ENCODE assay signal across 14 cellular contexts in the genomic region with DNA sequence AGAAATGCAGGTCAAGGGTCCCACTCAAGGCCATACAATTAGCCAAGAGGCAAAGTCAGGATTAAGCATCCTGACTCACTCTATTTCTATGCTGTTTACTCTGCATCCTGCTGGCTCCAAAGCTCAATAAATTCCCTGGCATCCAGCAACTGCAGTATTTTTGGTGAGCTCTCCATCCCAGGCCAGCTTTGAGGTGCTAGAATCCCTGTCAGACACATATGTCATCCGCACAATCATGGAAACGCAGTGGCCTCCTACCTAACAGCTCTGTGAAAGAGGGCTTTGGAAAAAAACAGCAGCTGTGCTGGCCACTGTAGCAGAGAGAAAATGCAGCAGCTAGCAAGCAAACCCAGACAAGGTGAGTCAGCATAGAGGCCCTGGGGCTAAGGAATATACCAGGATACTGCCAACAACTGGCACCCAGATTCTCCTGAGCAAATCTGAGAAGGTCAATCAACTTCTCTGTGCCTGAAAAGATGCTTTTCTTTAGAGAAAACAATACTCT. TPM values are rescaled to one million over a fixed set of nuclear protein-coding genes. Genes with fewer than 3 reads are reported as not detected.
A peak's percentile ranks its signal among the peaks of the same experiment; 100 is the strongest.
DNase-seq lines count a peak whose midpoint lies in the region; ATAC-seq and TF ChIP-seq lines count a peak whose summit lies in the region.
"Had no signal": no experiment of that assay in that cellular context is flagged by ENCODE, and none has a peak within 500 bp of the region (broad histone marks: within the 10 kb centered on the region; RNA-seq: fewer than 3 reads in every experiment).

No MANE protein-coding gene starts in this region.

- peak; percentile 75 for DNase-seq in EH (ENCODE audit: low read depth)
- peak; percentile 54 for DNase-seq in NCI-H226
- peak; percentile 37 for DNase-seq in cerebellum (ENCODE audit: low spot score)
- peak; percentile 78 for DNase-seq in mesendoderm
- DNase-seq in retina, result no peak
- DNase-seq in NCI-H526 treated with DMSO at 0.1 percent for 48 hours (lab: John Stamatoyannopoulos, UW), result no peak
- no peak for DNase-seq in GM10248 (ENCODE audit: extremely low spot score)
- DNase-seq: activated gamma-delta T cell treated with Interleukin-2 at 50 U/mL for 16 hours, DMS79 treated with DMSO at 0.1 percent for 48 hours, NCI-H1092 treated with DMSO at 0.1 percent for 48 hours, upper lobe of right lung had no signal

- TF ChIP-seq CTCF in GM10248 (IDR thresholded peaks at IDR 0.05; ENCODE audit: control extremely low read depth, extremely low read depth, low read depth, missing control alignments), result no peak

- no peak overlapping the region for H4K5ac ChIP-seq in mesendoderm (ENCODE audit: low read length)

- no peak overlapping the region for H3K56ac ChIP-seq in mesendoderm (ENCODE audit: low read length)

- H3K18ac ChIP-seq in mesendoderm (ENCODE audit: low read length), result no peak overlapping the region

- POLR2A ChIA-PET in GM10248 (lab: Yijun Ruan, JAX), result no interaction called here

- no peaks in the 10 kb centered on the region for H3K36me3 ChIP-seq in mesendoderm (ENCODE audit: control insufficient read depth, insufficient read depth, low read length)
- H3K36me3 ChIP-seq: prostate gland, upper lobe of right lung had no signal

- no peak overlapping the region for H3K23ac ChIP-seq in mesendoderm (ENCODE audit: low read length)

- H2BK5ac ChIP-seq in mesendoderm (ENCODE audit: low read length), result no peak overlapping the region

- no peak overlapping the region for H3K4ac ChIP-seq in mesendoderm (ENCODE audit: low read depth, low read length)

- no peaks in the 10 kb centered on the region for H3K4me1 ChIP-seq in mesendoderm (ENCODE audit: control insufficient read depth, low read depth, low read length)
- H3K4me1 ChIP-seq: prostate gland, upper lobe of right lung had no signal

- H3K27ac ChIP-seq in mesendoderm (ENCODE audit: low read depth, low read length), result peak overlapping the region; percentile 11
- H3K27ac ChIP-seq: prostate gland, upper lobe of right lung had no signal

- H2BK15ac ChIP-seq in mesendoderm (replicated peaks; ENCODE audit: low read depth), result no peak overlapping the region

- H3K79me1 ChIP-seq in mesendoderm (ENCODE audit: low read length), result no peaks in the 10 kb centered on the region

- no peak overlapping the region for H3K4me3 ChIP-seq in mesendoderm (ENCODE audit: low read length)
- H3K4me3 ChIP-seq: prostate gland, upper lobe of right lung had no signal

- CTCF ChIA-PET in GM10248 (lab: Yijun Ruan, JAX), result interaction anchor here (0.9 to 6.1 kb wide), 4 partner anchors 11 to 476 kb away, joined by 3 to 38 read pairs (median 8); no protein-coding TSS in a partner anchor

- H3K4me2 ChIP-seq in mesendoderm (ENCODE audit: low read length), result no peak overlapping the region

- no peak overlapping the region for H2BK120ac ChIP-seq in mesendoderm (ENCODE audit: low read depth, low read length)

- H4K8ac ChIP-seq in mesendoderm (ENCODE audit: low read depth, low read length), result no peak overlapping the region

- ATAC-seq in HG02642 (IDR thresholded peaks at IDR 0.05; ENCODE audit: poor library complexity, unreplicated experiment), result no peak
- ATAC-seq: upper lobe of right lung, WTC11 had no signal

- no CpG with 5 or more reads among the region's 2 CpGs for WGBS in mesendoderm (ENCODE audit: extremely low coverage, insufficient coverage, low lambda C conversion rate)

- no peaks in the 10 kb centered on the region for H3K27me3 ChIP-seq in mesendoderm (ENCODE audit: insufficient read depth, low read length, poor library complexity)
- H3K27me3 ChIP-seq: upper lobe of right lung had no signal

- no peaks in the 10 kb centered on the region for H3K79me2 ChIP-seq in mesendoderm (ENCODE audit: control insufficient read depth, insufficient read depth, low read length)

- H3K9ac ChIP-seq in mesendoderm (ENCODE audit: low read length), result no peak overlapping the region

- no peak overlapping the region for H2AK5ac ChIP-seq in mesendoderm (ENCODE audit: low read length)

RNA-seq across cellular contexts. Expression of a gene that starts 58.4 kb away (rescaled TPM):
- total RNA-seq in cerebellum, result 3.5 TPM
- 6.2 TPM for polyA plus RNA-seq in mesendoderm (2013, experiment 1 of 2)
- 6.5 TPM for polyA plus RNA-seq in mesendoderm (2013, experiment 2 of 2)

Comparison
In these comparisons a context has a peak if more than half of its experiments do, and no peak if none do; other contexts are left out.
1. DNase-seq: peak in EH (single experiment), NCI-H226 (single experiment), cerebellum (single experiment) and mesendoderm (single experiment); none in retina (single experiment), NCI-H526 treated with DMSO at 0.1 percent for 48 hours (single experiment) and GM10248 (single experiment).